ENCODE assay signal across 1 cellular context in genomic region chr13:50098693-50099092, GRCh38.
TF ChIP-seq lines count a peak whose summit lies in the region.

No MANE protein-coding gene starts in this region.

TF ChIP-seq in HepG2, 621 proteins besides CTCF, POLR2A, EP300 and RAD21 (continued from another document):
- TF ChIP-seq, protein P1, sequence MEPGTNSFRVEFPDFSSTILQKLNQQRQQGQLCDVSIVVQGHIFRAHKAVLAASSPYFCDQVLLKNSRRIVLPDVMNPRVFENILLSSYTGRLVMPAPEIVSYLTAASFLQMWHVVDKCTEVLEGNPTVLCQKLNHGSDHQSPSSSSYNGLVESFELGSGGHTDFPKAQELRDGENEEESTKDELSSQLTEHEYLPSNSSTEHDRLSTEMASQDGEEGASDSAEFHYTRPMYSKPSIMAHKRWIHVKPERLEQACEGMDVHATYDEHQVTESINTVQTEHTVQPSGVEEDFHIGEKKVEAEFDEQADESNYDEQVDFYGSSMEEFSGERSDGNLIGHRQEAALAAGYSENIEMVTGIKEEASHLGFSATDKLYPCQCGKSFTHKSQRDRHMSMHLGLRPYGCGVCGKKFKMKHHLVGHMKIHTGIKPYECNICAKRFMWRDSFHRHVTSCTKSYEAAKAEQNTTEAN (CRISPR knock-in tag; conservative IDR thresholded peaks at IDR 0.05), result no peak
- TF ChIP-seq CCAR2 (optimal IDR thresholded peaks at IDR 0.05; ENCODE audit: low read depth, low read length) (no peak), DZIP1 (CRISPR knock-in tag; IDR thresholded peaks at IDR 0.05) (no peak), ZNF777 (CRISPR knock-in tag; IDR thresholded peaks at IDR 0.05) (no peak), MLX (CRISPR knock-in tag; IDR thresholded peaks at IDR 0.05) (no peak), ATF7 (IDR thresholded peaks at IDR 0.05) (no peak), ATF7 (CRISPR knock-in tag; IDR thresholded peaks at IDR 0.05) (no peak), MAFK (conservative IDR thresholded peaks at IDR 0.05 in 1 of 2, IDR thresholded peaks at IDR 0.05 in 1 of 2; ENCODE audit: low read length in 2 of 2) (peak; percentile 95 to 98), STAG1 (CRISPR knock-in tag; IDR thresholded peaks at IDR 0.05) (no peak), ZNF317 (CRISPR knock-in tag; IDR thresholded peaks at IDR 0.05) (peak; percentile 99), ZFP36 (IDR thresholded peaks at IDR 0.05; ENCODE audit: borderline replicate concordance, low read depth, low read length, partially characterized antibody) (no peak), MAFF (IDR thresholded peaks at IDR 0.05; ENCODE audit: low read depth, low read length) (peak; percentile 97), ZNF614 (CRISPR knock-in tag; IDR thresholded peaks at IDR 0.05; ENCODE audit: borderline replicate concordance) (no peak), ADNP (CRISPR knock-in tag; IDR thresholded peaks at IDR 0.05) (no peak), YEATS2 (CRISPR knock-in tag; IDR thresholded peaks at IDR 0.05; ENCODE audit: borderline replicate concordance) (no peak), SKI (IDR thresholded peaks at IDR 0.05; ENCODE audit: partially characterized antibody) (no peak), JUN (CRISPR knock-in tag; IDR thresholded peaks at IDR 0.05) (no peak), ZNF510 (CRISPR knock-in tag; IDR thresholded peaks at IDR 0.05; ENCODE audit: low read depth) (no peak), ONECUT2 (CRISPR knock-in tag; IDR thresholded peaks at IDR 0.05) (no peak)
